In genomic region chr22:40210814-40211213, GRCh38 we compare ENCODE assay signal across 8 cellular contexts. TPM values are rescaled to one million over a fixed set of nuclear protein-coding genes. Genes with fewer than 3 reads are reported as not detected.
DNase-seq lines count a peak whose midpoint lies in the region; ATAC-seq and TF ChIP-seq lines count a peak whose summit lies in the region.

No MANE protein-coding gene starts in this region.

- ATAC-seq in Right ventricle myocardium inferior (no peak), HG03432 (IDR thresholded peaks at IDR 0.05; ENCODE audit: unreplicated experiment) (peak; percentile 79), upper lobe of right lung (peak; percentile 57)

- H3K9me3 Mint-ChIP-seq in activated naive CD8-positive, alpha-beta T cell (ENCODE audit: low read depth) = no peaks in the 10 kb centered on the region

- H3K9me3 ChIP-seq in left ventricle myocardium inferior (replicated peaks) (no peaks in the 10 kb centered on the region), upper lobe of right lung (no peaks in the 10 kb centered on the region)

- H3K27ac Mint-ChIP-seq in activated naive CD8-positive, alpha-beta T cell = peak overlapping the region; percentile 87

- no peaks in the 10 kb centered on the region for H3K27me3 Mint-ChIP-seq in activated naive CD8-positive, alpha-beta T cell

- no peaks in the 10 kb centered on the region for H3K36me3 ChIP-seq in left ventricle myocardium inferior
- no peaks in the 10 kb centered on the region for H3K36me3 ChIP-seq in upper lobe of right lung

- DNase-seq in left ventricle myocardium inferior (no peak), Right ventricle myocardium inferior (ENCODE audit: missing footprints) (no peak), upper lobe of right lung (no peak), GM19238 (ENCODE audit: insufficient read length, low spot score) (no peak), NCI-H446 (lab: John Stamatoyannopoulos, UW) (no peak), foreskin fibroblast (no peak)

- H3K4me3 ChIP-seq in left ventricle myocardium inferior (no peak overlapping the region), upper lobe of right lung (no peak overlapping the region), foreskin fibroblast (ENCODE audit: low read depth in 1 of 2, low read length in 2 of 2) (no peak overlapping the region)

- H3K4me1 Mint-ChIP-seq in activated naive CD8-positive, alpha-beta T cell (ENCODE audit: low read depth) = peaks cover 73% of the 10 kb centered on the region

- no peaks in the 10 kb centered on the region for H3K27me3 ChIP-seq in left ventricle myocardium inferior (ENCODE audit: low read depth)
- H3K27me3 ChIP-seq in upper lobe of right lung = no peaks in the 10 kb centered on the region

- intact Hi-C loops in left ventricle myocardium inferior (cut with micrococcal nuclease) (no loop called here), Right ventricle myocardium inferior (cut with DNase I) (loop anchor here (5.0 kb wide), 2 partner anchors 34 to 61 kb away; partner anchors contain the start of gene TNRC6B), upper lobe of right lung (cut with DNase I) (no loop called here)

- H3K27ac ChIP-seq in left ventricle myocardium inferior (replicated peaks) = peak overlapping the region; percentile 52
- peak overlapping the region; percentile 64 for H3K27ac ChIP-seq in upper lobe of right lung

- H3K4me3 Mint-ChIP-seq in activated naive CD8-positive, alpha-beta T cell = peak overlapping the region; percentile 50

- H3K36me3 Mint-ChIP-seq in activated naive CD8-positive, alpha-beta T cell = no peaks in the 10 kb centered on the region

- TF ChIP-seq CTCF in left ventricle myocardium inferior (IDR thresholded peaks at IDR 0.05; ENCODE audit: borderline replicate concordance) (no peak), upper lobe of right lung (IDR thresholded peaks at IDR 0.05) (no peak), foreskin fibroblast (IDR thresholded peaks at IDR 0.05; ENCODE audit: low read depth, low read length) (no peak)

- H3K4me1 ChIP-seq in left ventricle myocardium inferior (peaks cover 77% of the 10 kb centered on the region), upper lobe of right lung (peaks cover 50% of the 10 kb centered on the region)

RNA-seq across cellular contexts. Expression of gene TNRC6B, which starts 33.1 kb away (rescaled TPM):
- 43.8 TPM for total RNA-seq in left ventricle myocardium inferior
- total RNA-seq in Right ventricle myocardium inferior = 43.3 TPM
- total RNA-seq in upper lobe of right lung = 46.4 TPM
